Comparison of ENCODE assay signal across 23 cellular contexts in the genomic region with DNA sequence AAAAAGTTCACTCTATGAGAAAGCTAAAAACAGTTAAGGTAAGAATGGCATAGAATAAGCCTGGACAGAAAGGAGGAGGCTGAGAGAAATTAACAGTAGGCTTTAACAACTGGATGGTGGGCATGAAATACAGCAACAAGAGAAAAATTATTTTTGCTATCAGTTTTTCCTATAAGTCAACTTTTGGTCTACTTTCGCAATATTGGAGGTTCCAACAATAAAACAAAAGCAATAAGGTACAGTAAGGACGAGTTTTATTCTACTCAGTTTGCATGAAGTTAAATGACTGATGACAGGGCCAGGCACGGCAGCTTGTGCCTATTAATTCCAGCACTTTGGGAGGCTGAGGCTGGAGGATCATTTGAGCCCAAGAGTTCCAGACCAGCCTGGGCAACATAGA.
"Had no signal": no experiment of that assay in that cellular context is flagged by ENCODE, and none has a peak within 500 bp of the region (broad histone marks: within the 10 kb centered on the region; RNA-seq: fewer than 3 reads in every experiment).

No MANE protein-coding gene starts in this region.

- H3K27ac ChIP-seq: coronary artery, foreskin keratinocyte, lower lobe of right lung, neural progenitor cell, prostate gland, tibial artery had no signal

- H3K4me3 ChIP-seq: coronary artery, lower lobe of right lung, neural progenitor cell, prostate gland, tibial artery had no signal

- H3K9me3 Mint-ChIP-seq: activated B cell treated with CpG ODN at 0.5 μM for 24 hours; activated T-cell treated with anti-CD3 and anti-CD28 coated beads, Interleukin-2, amount 50 U/mL, for 4 hours; activated T-helper 2 cell treated with anti-CD3 and anti-CD28 coated beads, Interferon-gamma antibody, Interleukin-2, Interleukin-4, amounts not matched to agents 10 μg/mL and 5 μg/mL and 100 μg/mL, durations not matched to agents 14 hours and 24 hours and 36 hours had no signal

- FAIRE-seq: bronchial epithelial cell, kidney, urothelium cell line had no signal

- H3K36me3 ChIP-seq: neural progenitor cell, prostate gland, tibial artery had no signal

- H3K9ac ChIP-seq: neural progenitor cell had no signal

- DNase-seq: activated B cell treated with CpG ODN at 0.5 μM for 24 hours; activated CD4-positive, alpha-beta T cell treated with anti-CD3 and anti-CD28 coated beads for 4 hours; activated CD4-positive, alpha-beta T cell treated with anti-CD3 and anti-CD28 coated beads, Interleukin-2, amount 50 U/mL, for 48 hours; activated CD8-positive, alpha-beta memory T cell treated with anti-CD3 and anti-CD28 coated beads, Interleukin-2, amount 50 U/mL, for 48 hours; activated naive CD4-positive, alpha-beta T cell treated with Interleukin-2 at 50 U/mL for 16 hours; activated T-cell treated with anti-CD3 and anti-CD28 coated beads, Interleukin-2, amount 50 U/mL, for 4 hours; amygdala; erythroblast; foreskin keratinocyte; kidney; lower lobe of right lung; naive thymus-derived CD8-positive, alpha-beta T cell; stimulated activated CD4-positive, alpha-beta T cell treated with anti-CD3 and anti-CD28 coated beads, Interleukin-4, amount 100 ng/mL, for 24 hours; stimulated activated naive CD8-positive, alpha-beta T cell treated with anti-CD3 and anti-CD28 coated beads, Interleukin-15, Interleukin-2, amounts not matched to agents 100 U/mL and 50 U/mL, for 24 hours; substantia nigra; T-helper 17 cell; tibial artery had no signal

- H3K27me3 ChIP-seq: foreskin keratinocyte, neural progenitor cell, tibial artery had no signal

- H3K4me3 Mint-ChIP-seq: activated B cell treated with CpG ODN at 0.5 μM for 24 hours; activated T-cell treated with anti-CD3 and anti-CD28 coated beads, Interleukin-2, amount 50 U/mL, for 4 hours; neural progenitor cell; T-helper 17 cell had no signal

- H3K27me3 Mint-ChIP-seq: activated B cell treated with CpG ODN at 0.5 μM for 24 hours; naive thymus-derived CD8-positive, alpha-beta T cell; T-helper 17 cell had no signal

- H3K27ac Mint-ChIP-seq: activated B cell treated with CpG ODN at 0.5 μM for 24 hours; activated T-helper 2 cell treated with anti-CD3 and anti-CD28 coated beads, Interferon-gamma antibody, Interleukin-2, Interleukin-4, amounts not matched to agents 10 μg/mL and 5 μg/mL and 100 μg/mL, durations not matched to agents 14 hours and 24 hours and 36 hours; T-helper 17 cell had no signal

- ATAC-seq: activated T-cell treated with anti-CD3 and anti-CD28 coated beads, Interleukin-2, amount 50 U/mL, for 4 hours; foreskin keratinocyte; lower lobe of right lung; naive thymus-derived CD8-positive, alpha-beta T cell; stimulated activated naive CD8-positive, alpha-beta T cell treated with anti-CD3 and anti-CD28 coated beads, Interleukin-15, Interleukin-2, amounts not matched to agents 100 U/mL and 50 U/mL, for 24 hours; T-helper 17 cell had no signal

- H2AFZ ChIP-seq: neural progenitor cell had no signal

- H3K9me3 ChIP-seq: lower lobe of right lung, prostate gland, tibial artery had no signal

- H3K4me2 ChIP-seq: neural progenitor cell had no signal

- H3K4me1 ChIP-seq: foreskin keratinocyte, neural progenitor cell, prostate gland had no signal
